In genomic region chr1:15353839-15354579, GRCh38 we compare ENCODE assay signal across 16 cellular contexts. TPM values are rescaled to one million over a fixed set of nuclear protein-coding genes. Genes with fewer than 3 reads are reported as not detected.
DNase-seq lines count a peak whose midpoint lies in the region; ATAC-seq and TF ChIP-seq lines count a peak whose summit lies in the region.
"Had no signal": no experiment of that assay in that cellular context is flagged by ENCODE, and none has a peak within 500 bp of the region (broad histone marks: within the 10 kb centered on the region; RNA-seq: fewer than 3 reads in every experiment).

No MANE protein-coding gene starts in this region.

- H3K36me3 ChIP-seq in BE2C (no peaks in the 10 kb centered on the region), GM23248 (ENCODE audit: low read depth) (no peaks in the 10 kb centered on the region), PC-9 (ENCODE audit: low read depth) (no peaks in the 10 kb centered on the region), fibroblast of lung (ENCODE audit: control insufficient read depth, insufficient read depth, low read length) (no peaks in the 10 kb centered on the region)

- POLR2A ChIA-PET in PC-9 (lab: Charles Lee; ENCODE audit: unreplicated experiment): no interaction called here

- H3K27ac ChIP-seq in GM23248 (peak overlapping the region; percentile 32), PC-9 (peak overlapping the region; percentile 95), fibroblast of lung (ENCODE audit: insufficient read depth, low read length) (peak overlapping the region; percentile 48)
- H3K27ac ChIP-seq: hepatocyte had no signal

- H4K20me1 ChIP-seq in GM23248 (ENCODE audit: insufficient read depth) (no peaks in the 10 kb centered on the region), PC-9 (ENCODE audit: insufficient read depth) (no peaks in the 10 kb centered on the region), fibroblast of lung (ENCODE audit: control insufficient read depth, extremely low read depth, insufficient read depth, low read length) (no peaks in the 10 kb centered on the region)

- TF ChIP-seq CTCF in BE2C (IDR thresholded peaks at IDR 0.05; ENCODE audit: low read depth, low read length): no peak
- no peak for TF ChIP-seq CTCF in PC-9 (conservative IDR thresholded peaks at IDR 0.05)
- no peak for TF ChIP-seq CTCF in fibroblast of lung (conservative IDR thresholded peaks at IDR 0.05 in 1 of 2, IDR thresholded peaks at IDR 0.05 in 1 of 2; ENCODE audit: low read depth in 1 of 2, low read length in 2 of 2)

- H3K4me3 ChIP-seq in BE2C (ENCODE audit: low read depth, low read length): no peak overlapping the region
- no peak overlapping the region for H3K4me3 ChIP-seq in GM23248
- H3K4me3 ChIP-seq in PC-9: no peak overlapping the region
- H3K4me3 ChIP-seq in fibroblast of lung (replicated peaks in 1 of 4; ENCODE audit: control extremely low read depth in 1 of 4, insufficient read depth in 1 of 4, low read depth in 3 of 4, low read length in 4 of 4): no peak overlapping the region
- H3K4me3 ChIP-seq: hepatocyte, lung had no signal

- no peaks in the 10 kb centered on the region for H3K9me3 ChIP-seq in BE2C
- no peaks in the 10 kb centered on the region for H3K9me3 ChIP-seq in GM23248 (ENCODE audit: low read depth)
- H3K9me3 ChIP-seq in PC-9 (ENCODE audit: insufficient read depth, low read depth): no peaks in the 10 kb centered on the region
- H3K9me3 ChIP-seq in fibroblast of lung (ENCODE audit: control insufficient read depth, insufficient read depth, low read depth, low read length): no peaks in the 10 kb centered on the region

- H3K4me2 ChIP-seq in GM23248 (ENCODE audit: unreplicated experiment): no peak overlapping the region
- peak overlapping the region; percentile 57 for H3K4me2 ChIP-seq in PC-9
- H3K4me2 ChIP-seq in fibroblast of lung (ENCODE audit: extremely low read depth, insufficient read depth, low read length): peak overlapping the region; percentile 8
- H3K4me2 ChIP-seq: hepatocyte had no signal

- H3K9ac ChIP-seq in GM23248 (no peak overlapping the region), fibroblast of lung (ENCODE audit: insufficient read depth, low read length) (no peak overlapping the region)

- H3K9me2 ChIP-seq in GM23248 (ENCODE audit: insufficient read depth) (no peaks in the 10 kb centered on the region), PC-9 (ENCODE audit: insufficient read depth) (no peaks in the 10 kb centered on the region)

- ATAC-seq in HG02798 (IDR thresholded peaks at IDR 0.05; ENCODE audit: poor library complexity, unreplicated experiment): no peak

- no peaks in the 10 kb centered on the region for H3K79me2 ChIP-seq in GM23248 (ENCODE audit: insufficient read depth)
- H3K79me2 ChIP-seq in PC-9 (ENCODE audit: low read depth): no peaks in the 10 kb centered on the region
- no peaks in the 10 kb centered on the region for H3K79me2 ChIP-seq in fibroblast of lung (ENCODE audit: control insufficient read depth, insufficient read depth, low read length)
- H3K79me2 ChIP-seq: hepatocyte had no signal

- H3K27me3 ChIP-seq in BE2C (no peaks in the 10 kb centered on the region), GM23248 (replicated peaks; ENCODE audit: insufficient read depth) (no peaks in the 10 kb centered on the region), PC-9 (ENCODE audit: insufficient read depth, low read depth) (no peaks in the 10 kb centered on the region), fibroblast of lung (ENCODE audit: control insufficient read depth, insufficient read depth, low read length) (no peaks in the 10 kb centered on the region)
- H3K27me3 ChIP-seq: hepatocyte had no signal

- H3F3A ChIP-seq in GM23248 (ENCODE audit: insufficient read depth): peaks cover 34% of the 10 kb centered on the region
- peaks cover 42% of the 10 kb centered on the region for H3F3A ChIP-seq in PC-9 (ENCODE audit: insufficient read depth, low read depth)

- in situ Hi-C loops in GM23248 (cut with MboI): no loop called here

- CTCF ChIA-PET in PC-9 (lab: Charles Lee): no interaction called here

- DNase-seq in BE2C (peak; percentile 45), GM23248 (peak; percentile 24), PC-9 (no peak), fibroblast of lung (ENCODE audit: low read depth in 2 of 2) (peak in 1 of 2 donors; percentile 31), SKM-1 (lab: John Stamatoyannopoulos, UW; ENCODE audit: unreplicated experiment) (no peak), HuH-7 (ENCODE audit: low spot score) (no peak)
- DNase-seq: activated CD4-positive, alpha-beta T cell treated with anti-CD3 and anti-CD28 coated beads, Interleukin-2, amount 50 U/mL, for 1 hour; activated naive CD4-positive, alpha-beta T cell treated with anti-CD3 and anti-CD28 coated beads for 36 hours; activated T-cell treated with anti-CD3 and anti-CD28 coated beads for 4 hours; naive B cell; NCI-H187; NCI-H526 treated with DMSO at 0.1 percent for 48 hours; stimulated activated CD4-positive, alpha-beta T cell treated with anti-CD3 and anti-CD28 coated beads, Interleukin-4, amount 100 ng/mL, for 24 hours had no signal

- intact Hi-C loops in PC-9 (cut with micrococcal nuclease; ENCODE audit: unreplicated experiment): loop anchor here (10.0 kb wide), 1 partner anchor 171 kb away; the partner anchor contains the start of genes CASP9 and DNAJC16

- no TSS peak for BruUV-seq in PC-9 (replicated peaks; lab: Mats Ljungman, UMichigan)

- 67 to 69% methylated on average over 11 of the region's 11 CpGs for WGBS in GM23248 (ENCODE audit: low coverage in 1 of 2, low lambda C conversion rate in 2 of 2, missing lambda C conversion rate in 2 of 2), 2 experiments

- H3K4me1 ChIP-seq in BE2C (no peaks in the 10 kb centered on the region), GM23248 (ENCODE audit: insufficient read depth) (peaks cover 45% of the 10 kb centered on the region), PC-9 (replicated peaks; ENCODE audit: insufficient read depth) (peaks cover 83% of the 10 kb centered on the region), fibroblast of lung (ENCODE audit: control insufficient read depth, extremely low read depth, insufficient read depth, low read length) (peaks cover 17% of the 10 kb centered on the region)

- no peak overlapping the region for H2AFZ ChIP-seq in GM23248
- no peak overlapping the region for H2AFZ ChIP-seq in PC-9
- H2AFZ ChIP-seq in fibroblast of lung (ENCODE audit: low read length): no peak overlapping the region
- H2AFZ ChIP-seq: hepatocyte had no signal

RNA-seq across cellular contexts. Expression of gene EFHD2, which starts 55.7 kb away (rescaled TPM):
- 8.8 TPM for polyA plus RNA-seq in BE2C (2012; ENCODE audit: insufficient read depth, insufficient read length, low read depth)
- 49.9 and 56.3 TPM in 2 replicates for total RNA-seq in GM23248 (2014; rRNA removed; shearing (Covaris generic))
- 53.1 and 56.1 TPM in 2 replicates for polyA plus RNA-seq in GM23248 (2016; fragmentation: Nextera tagmentation; extraction: Ambion mirVana)
- total RNA-seq in PC-9 (2021): 129 and 160 TPM in 2 replicates
- total RNA-seq in fibroblast of lung: 14.1 and 14.9 TPM in 2 replicates
- polyA plus RNA-seq in fibroblast of lung: 23.5 and 33.7 TPM in 2 replicates
- polyA plus RNA-seq in fibroblast of lung (2012): 34.1 and 51.5 TPM in 2 replicates
- 11.6 and 16.3 TPM in 2 replicates for polyA minus RNA-seq in fibroblast of lung (ENCODE audit: low replicate concordance)

Comparison
In these comparisons a context has a peak if more than half of its experiments do, and no peak if none do; other contexts are left out.
1. DNase-seq: peak in BE2C (single experiment) and GM23248 (single experiment); none in PC-9 (0 of 2), SKM-1 (single experiment) and HuH-7 (single experiment).
2. H3K27ac ChIP-seq: peak in every context shown above with its lines; median percentile 95 in PC-9; 48 in fibroblast of lung; 32 in GM23248.